In genomic region chr16:73878616-73879015, GRCh38 we compare ENCODE assay signal across 2 cellular contexts.
TF ChIP-seq lines count a peak whose summit lies in the region.

No MANE protein-coding gene starts in this region.

TF ChIP-seq in H1, 55 proteins besides CTCF, POLR2A, EP300 and RAD21 (continued from another document):
- TF ChIP-seq PHF8 (conservative IDR thresholded peaks at IDR 0.05; ENCODE audit: low read depth, low read length) (no peak), CHD1 (IDR thresholded peaks at IDR 0.05; ENCODE audit: low read depth, low read length) (no peak), CEBPB (IDR thresholded peaks at IDR 0.05; ENCODE audit: low read depth, low read length) (no peak), SP2 (IDR thresholded peaks at IDR 0.05; ENCODE audit: low read length) (no peak), ATF2 (IDR thresholded peaks at IDR 0.05; ENCODE audit: low read length) (no peak), HDAC2 (IDR thresholded peaks at IDR 0.05; ENCODE audit: borderline replicate concordance in 1 of 2, low read depth in 2 of 2, low read length in 2 of 2) (no peak), SUZ12 (IDR thresholded peaks at IDR 0.05; ENCODE audit: low read length) (no peak)
- TF ChIP-seq, protein P1, sequence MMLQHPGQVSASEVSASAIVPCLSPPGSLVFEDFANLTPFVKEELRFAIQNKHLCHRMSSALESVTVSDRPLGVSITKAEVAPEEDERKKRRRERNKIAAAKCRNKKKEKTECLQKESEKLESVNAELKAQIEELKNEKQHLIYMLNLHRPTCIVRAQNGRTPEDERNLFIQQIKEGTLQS (IDR thresholded peaks at IDR 0.05; ENCODE audit: insufficient read depth, low read depth, low read length) = no peak

TF ChIP-seq in neural cell, 6 proteins besides CTCF, POLR2A, EP300 and RAD21 (continued from another document):
- TF ChIP-seq REST (IDR thresholded peaks at IDR 0.05; ENCODE audit: borderline replicate concordance) = no peak
